8 cellular contexts compared by ENCODE assay signal in genomic region chr3:33883538-33884203, GRCh38.
A peak's percentile ranks its signal among the peaks of the same experiment; 100 is the strongest.
DNase-seq lines count a peak whose midpoint lies in the region; ATAC-seq and TF ChIP-seq lines count a peak whose summit lies in the region.

No MANE protein-coding gene starts in this region.

- TF ChIP-seq CTCF in AG09319 (IDR thresholded peaks at IDR 0.05; ENCODE audit: low read depth, low read length) (peak; percentile 70), GM12872 (IDR thresholded peaks at IDR 0.05; ENCODE audit: insufficient read depth, low read depth, low read length) (peak; percentile 70), glutamatergic neuron (IDR thresholded peaks at IDR 0.05; ENCODE audit: partially characterized antibody, unreplicated experiment) (peak; percentile 93)
- peak; percentile 86 for TF ChIP-seq CTCF in activated CD8-positive, alpha-beta T cell treated with anti-CD3 and anti-CD28 coated beads for 36 hours (IDR thresholded peaks at IDR 0.05)

- POLR2A ChIA-PET in activated CD8-positive, alpha-beta T cell treated with anti-CD3 and anti-CD28 coated beads for 36 hours (lab: Charles Lee): no interaction called here

- H3K27me3 Mint-ChIP-seq in activated CD8-positive, alpha-beta T cell treated with anti-CD3 and anti-CD28 coated beads for 36 hours: peaks cover 5% of the 10 kb centered on the region
- peaks cover 2% of the 10 kb centered on the region for H3K27me3 Mint-ChIP-seq in glutamatergic neuron (ENCODE audit: unreplicated experiment)

- no peaks in the 10 kb centered on the region for H3K9me3 Mint-ChIP-seq in activated CD8-positive, alpha-beta T cell treated with anti-CD3 and anti-CD28 coated beads for 36 hours
- peaks cover 6% of the 10 kb centered on the region for H3K9me3 Mint-ChIP-seq in glutamatergic neuron (ENCODE audit: unreplicated experiment)

- intact Hi-C loops in activated CD8-positive, alpha-beta T cell treated with anti-CD3 and anti-CD28 coated beads for 36 hours (cut with micrococcal nuclease): loop anchor here (2.0 to 10.0 kb wide), 2 partner anchors 131 to 801 kb away; no protein-coding TSS in a partner anchor

- CTCF ChIA-PET in activated CD8-positive, alpha-beta T cell treated with anti-CD3 and anti-CD28 coated beads for 36 hours (lab: Charles Lee): interaction anchor here (0.7 to 2.4 kb wide), 31 partner anchors 9 to 801 kb away, joined by 3 to 27 read pairs (median 4); no protein-coding TSS in a partner anchor

- no peak overlapping the region for H3K27ac Mint-ChIP-seq in activated CD8-positive, alpha-beta T cell treated with anti-CD3 and anti-CD28 coated beads for 36 hours
- H3K27ac Mint-ChIP-seq in glutamatergic neuron (ENCODE audit: unreplicated experiment): no peak overlapping the region

- no peaks in the 10 kb centered on the region for H3K36me3 Mint-ChIP-seq in activated CD8-positive, alpha-beta T cell treated with anti-CD3 and anti-CD28 coated beads for 36 hours (ENCODE audit: low read depth)
- H3K36me3 Mint-ChIP-seq in glutamatergic neuron (ENCODE audit: unreplicated experiment): no peaks in the 10 kb centered on the region

- ATAC-seq in activated CD8-positive, alpha-beta T cell treated with anti-CD3 and anti-CD28 coated beads for 36 hours: peak; percentile 29
- no peak for ATAC-seq in GM21619 (IDR thresholded peaks at IDR 0.05; ENCODE audit: unreplicated experiment)

- DNase-seq in AG09319 (ENCODE audit: extremely low read depth, low read depth) (no peak), MV-4-11 (lab: John Stamatoyannopoulos, UW) (peak; percentile 27), glutamatergic neuron (no peak), renal cortical epithelial cell (ENCODE audit: low read depth) (peak; percentile 52), ecto neural progenitor cell (ENCODE audit: low spot score) (no peak)
- DNase-seq in activated CD8-positive, alpha-beta T cell treated with anti-CD3 and anti-CD28 coated beads for 36 hours: peak; percentile 5

- peaks cover 4% of the 10 kb centered on the region for H3K4me1 Mint-ChIP-seq in activated CD8-positive, alpha-beta T cell treated with anti-CD3 and anti-CD28 coated beads for 36 hours (ENCODE audit: low read depth)
- peaks cover 8% of the 10 kb centered on the region for H3K4me1 Mint-ChIP-seq in glutamatergic neuron (ENCODE audit: low read depth, unreplicated experiment)

- no peak overlapping the region for H3K4me3 Mint-ChIP-seq in activated CD8-positive, alpha-beta T cell treated with anti-CD3 and anti-CD28 coated beads for 36 hours
- H3K4me3 Mint-ChIP-seq in glutamatergic neuron (ENCODE audit: unreplicated experiment): peak overlapping the region; percentile 65

Comparison
In these comparisons a context has a peak if more than half of its experiments do, and no peak if none do; other contexts are left out.
1. DNase-seq: peak in MV-4-11 (single experiment), activated CD8-positive, alpha-beta T cell treated with anti-CD3 and anti-CD28 coated beads for 36 hours (single experiment) and renal cortical epithelial cell (single experiment); none in AG09319 (single experiment), glutamatergic neuron (single experiment) and ecto neural progenitor cell (single experiment).
2. Peak in every context shown above with its lines, with median percentiles within 50 percentile points of each other: CTCF ChIP-seq.